In the genomic region with DNA sequence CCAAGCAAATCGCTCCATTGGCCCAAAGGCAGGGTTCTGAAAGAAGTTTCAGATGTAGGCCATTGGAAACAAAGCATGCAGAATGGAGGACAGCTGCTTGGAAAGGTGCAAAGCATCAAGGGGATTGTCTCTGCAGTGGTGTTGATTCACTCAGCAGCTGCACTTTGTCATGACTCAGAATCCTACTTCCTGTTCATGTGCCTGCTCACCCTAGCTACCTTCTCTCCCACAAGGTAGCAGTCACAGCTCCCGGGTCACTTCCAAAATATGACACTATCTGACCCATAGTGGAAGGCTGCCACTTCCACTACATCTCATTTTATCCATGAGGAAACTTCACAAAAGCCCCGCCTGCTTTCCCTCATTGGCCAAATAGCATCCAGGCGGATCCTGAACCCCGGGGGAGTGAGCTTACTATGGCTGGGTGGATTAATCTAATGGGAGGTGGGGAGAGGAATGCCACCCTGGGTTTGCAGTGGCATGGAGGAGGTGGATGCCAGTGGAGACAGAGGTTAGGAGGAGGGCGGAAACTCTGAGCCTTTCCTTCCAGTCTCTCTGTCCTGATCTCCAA, we compare ENCODE assay signal across 7 cellular contexts.
DNase-seq lines count a peak whose midpoint lies in the region; ATAC-seq and TF ChIP-seq lines count a peak whose summit lies in the region.

No MANE protein-coding gene starts in this region.

- WGBS in stomach, 5 donors, result 73 to 82% (median 76%) methylated on average over 6 of the region's 6 CpGs

- ATAC-seq in GM19351 (IDR thresholded peaks at IDR 0.05; ENCODE audit: unreplicated experiment) (peak; percentile 90), HG02798 (IDR thresholded peaks at IDR 0.05; ENCODE audit: poor library complexity, unreplicated experiment) (peak; percentile 69), omental fat pad (ENCODE audit: low FRiP score) (no peak)

- intact Hi-C loops in stomach (cut with DNase I; ENCODE audit: low total_unique reads), result no loop called here

- peaks cover 0 to 20% (median 5%) of the 10 kb centered on the region in 3 donors for H3K27me3 ChIP-seq in stomach

- H3K27ac ChIP-seq in stomach, result no peak overlapping the region

- TF ChIP-seq CTCF in omental fat pad (IDR thresholded peaks at IDR 0.05) (no peak), stomach (IDR thresholded peaks at IDR 0.05) (no peak)

- no peaks in the 10 kb centered on the region for H3K9me3 ChIP-seq in stomach

- TF ChIP-seq EP300 in stomach (IDR thresholded peaks at IDR 0.05), result no peak

- DNase-seq in RKO (ENCODE audit: low spot score), result peak; percentile 66
- DNase-seq in mesenteric fat pad (ENCODE audit: low spot score), result peak; percentile 20
- no peak for DNase-seq in KG1 (lab: John Stamatoyannopoulos, UW)
- no peak for DNase-seq in omental fat pad (ENCODE audit: low spot score)
- no peak for DNase-seq in stomach

- TF ChIP-seq POLR2A in stomach (IDR thresholded peaks at IDR 0.05), result no peak

- H3K36me3 ChIP-seq in stomach, result no peaks in the 10 kb centered on the region

- no peak overlapping the region for H3K4me3 ChIP-seq in stomach

- peaks cover 3 to 13% (median 6%) of the 10 kb centered on the region in 4 donors for H3K4me1 ChIP-seq in stomach

Comparison
In these comparisons a context has a peak if more than half of its experiments do, and no peak if none do; other contexts are left out.
1. DNase-seq: peak in RKO (single experiment) and mesenteric fat pad (single experiment); none in KG1 (single experiment), omental fat pad (single experiment) and stomach (single experiment).